ENCODE assay signal across 16 cellular contexts in the genomic region with DNA sequence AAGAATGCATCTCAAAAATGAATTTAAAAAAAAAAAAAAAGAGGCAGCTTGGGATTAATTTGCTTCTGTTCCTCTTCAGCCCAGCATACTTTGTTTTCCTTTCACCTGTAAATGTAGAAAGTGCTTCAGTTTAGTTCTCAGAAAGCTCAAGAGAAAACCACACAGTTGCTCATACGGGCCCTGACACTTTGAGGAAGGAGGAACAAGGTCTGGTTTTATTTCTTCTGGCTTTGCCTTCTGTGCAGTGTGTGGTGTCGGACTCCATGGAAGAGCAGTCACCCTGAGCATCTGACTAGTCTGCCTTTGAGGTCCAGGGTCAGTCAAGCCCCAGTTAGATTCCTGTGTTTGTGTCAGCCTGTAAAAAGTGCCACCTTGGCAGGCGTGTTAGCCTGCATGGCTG. TPM values are rescaled to one million over a fixed set of nuclear protein-coding genes. Genes with fewer than 3 reads are reported as not detected.
A peak's percentile ranks its signal among the peaks of the same experiment; 100 is the strongest.
DNase-seq lines count a peak whose midpoint lies in the region; ATAC-seq and TF ChIP-seq lines count a peak whose summit lies in the region.
"Had no signal": no experiment of that assay in that cellular context is flagged by ENCODE, and none has a peak within 500 bp of the region (broad histone marks: within the 10 kb centered on the region; RNA-seq: fewer than 3 reads in every experiment).

No MANE protein-coding gene starts in this region.

- POLR2A ChIA-PET in Panc1 (lab: Charles Lee) = no interaction called here

- H3K4me3 Mint-ChIP-seq in stimulated activated memory B cell treated with anti-CD40 and anti-IgM and Interleukin-4, amounts not matched to agents 10 μg/mL and 1 μg/mL and 100 μg/mL, for 72 hours = no peak overlapping the region
- H3K4me3 Mint-ChIP-seq: B cell; H9; T-helper 1 cell treated with Interleukin-12 subunit alpha and Interleukin-12 subunit beta and Interleukin-4 antibody, amounts not matched to agents 30 μg/mL and 1 μg/mL, for 36 hours had no signal

- no peaks in the 10 kb centered on the region for H3K27me3 ChIP-seq in Panc1 (ENCODE audit: control insufficient read depth, insufficient read depth, low read length)
- H3K27me3 ChIP-seq: ovary, tibial nerve had no signal

- H3K4me3 ChIP-seq in Panc1 (ENCODE audit: low read depth in 2 of 2, low read length in 2 of 2) = no peak overlapping the region
- no peak overlapping the region for H3K4me3 ChIP-seq in coronary artery
- H3K4me3 ChIP-seq: ovary, tibial nerve had no signal

- in situ Hi-C loops in Panc1 (cut with HindIII; ENCODE audit: low pct_unique_long_range_greater_than_20kb, low sequenced_read_pairs) = no loop called here

- peaks cover 11% of the 10 kb centered on the region for H3K4me1 ChIP-seq in Panc1 (ENCODE audit: control insufficient read depth, insufficient read depth, low read length)

- no peaks in the 10 kb centered on the region for H3K9me3 Mint-ChIP-seq in stimulated activated memory B cell treated with anti-CD40 and anti-IgM and Interleukin-4, amounts not matched to agents 10 μg/mL and 1 μg/mL and 100 μg/mL, for 72 hours
- H3K9me3 Mint-ChIP-seq: H9; T-helper 1 cell treated with Interleukin-12 subunit alpha and Interleukin-12 subunit beta and Interleukin-4 antibody, amounts not matched to agents 30 μg/mL and 1 μg/mL, for 36 hours had no signal

- intact Hi-C loops in Panc1 (cut with micrococcal nuclease; ENCODE audit: unreplicated experiment) = no loop called here

- CTCF ChIA-PET in Panc1 (lab: Charles Lee) = no interaction called here

- peaks cover 8% of the 10 kb centered on the region for H3K36me3 ChIP-seq in Panc1 (ENCODE audit: control insufficient read depth, insufficient read depth, low read length)
- H3K36me3 ChIP-seq: ovary had no signal

- H3K27me3 Mint-ChIP-seq in stimulated activated memory B cell treated with anti-CD40 and anti-IgM and Interleukin-4, amounts not matched to agents 10 μg/mL and 1 μg/mL and 100 μg/mL, for 72 hours = no peaks in the 10 kb centered on the region
- H3K27me3 Mint-ChIP-seq: B cell had no signal

- no peaks in the 10 kb centered on the region for H3K4me1 Mint-ChIP-seq in stimulated activated memory B cell treated with anti-CD40 and anti-IgM and Interleukin-4, amounts not matched to agents 10 μg/mL and 1 μg/mL and 100 μg/mL, for 72 hours
- H3K4me1 Mint-ChIP-seq: B cell had no signal

- H3K27ac Mint-ChIP-seq in stimulated activated memory B cell treated with anti-CD40 and anti-IgM and Interleukin-4, amounts not matched to agents 10 μg/mL and 1 μg/mL and 100 μg/mL, for 72 hours = no peak overlapping the region
- H3K27ac Mint-ChIP-seq: B cell; T-helper 1 cell treated with Interleukin-12 subunit alpha and Interleukin-12 subunit beta and Interleukin-4 antibody, amounts not matched to agents 30 μg/mL and 1 μg/mL, for 36 hours had no signal

- no peak for DNase-seq in Panc1 (ENCODE audit: low read depth, low spot score)
- DNase-seq in coronary artery (ENCODE audit: low spot score) = no peak
- no peak for DNase-seq in activated CD8-positive, alpha-beta memory T cell treated with anti-CD3 and anti-CD28 coated beads, Interleukin-2, amount 50 U/mL, for 48 hours
- DNase-seq: activated CD4-positive, CD25-positive, alpha-beta regulatory T cell; activated effector memory CD4-positive, alpha-beta T cell treated with Interleukin-2 at 50 U/mL for 16 hours; H9; NCI-H1694 treated with DMSO at 0.1 percent for 48 hours; NCI-H446 treated with DMSO at 0.1 percent for 48 hours; ovary; Right ventricle myocardium superior; stimulated activated CD4-positive, alpha-beta T cell treated with anti-CD3 and anti-CD28 coated beads, Interleukin-4, amount 100 ng/mL, for 4 hours had no signal

- TF ChIP-seq CTCF in Panc1 (IDR thresholded peaks at IDR 0.05) = no peak
- TF ChIP-seq CTCF in coronary artery (IDR thresholded peaks at IDR 0.05) = no peak

- peaks cover 60% of the 10 kb centered on the region for H3K36me3 Mint-ChIP-seq in stimulated activated memory B cell treated with anti-CD40 and anti-IgM and Interleukin-4, amounts not matched to agents 10 μg/mL and 1 μg/mL and 100 μg/mL, for 72 hours

- H3K27ac ChIP-seq in Panc1 (ENCODE audit: low read length) (no peak overlapping the region), coronary artery (peak overlapping the region; percentile 35 to 63)
- H3K27ac ChIP-seq: ovary had no signal

- H3K9me3 ChIP-seq in Panc1 (ENCODE audit: control insufficient read depth, insufficient read depth, low read depth, low read length) = no peaks in the 10 kb centered on the region
- H3K9me3 ChIP-seq: ovary, tibial nerve had no signal

- BruUV-seq in Panc1 (replicated peaks; lab: Mats Ljungman, UMichigan) = TSS peak; percentile 68

- no peak for ATAC-seq in Panc1
- ATAC-seq in stimulated activated memory B cell treated with anti-CD40 and anti-IgM and Interleukin-4, amounts not matched to agents 10 μg/mL and 1 μg/mL and 100 μg/mL, for 72 hours = peak; percentile 79
- no peak for ATAC-seq in HG03097 (IDR thresholded peaks at IDR 0.05; ENCODE audit: low FRiP score, unreplicated experiment)

RNA-seq across cellular contexts. Expression of gene NMT1, which starts 27.6 kb away (rescaled TPM):
- 105 TPM for total RNA-seq in Panc1 (2021; ENCODE audit: unreplicated experiment)
- polyA plus RNA-seq in Panc1 (2012; ENCODE audit: insufficient read length) = 141 TPM

RNA-seq across cellular contexts. Expression of gene DCAKD, which starts 37.3 kb away (rescaled TPM):
- 24.3 TPM for total RNA-seq in Panc1 (2021; ENCODE audit: unreplicated experiment)
- polyA plus RNA-seq in Panc1 (2012; ENCODE audit: insufficient read length) = 31.4 TPM

RNA-seq across cellular contexts. Expression of gene PLCD3, which starts 43.6 kb away (rescaled TPM):
- total RNA-seq in Panc1 (2021; ENCODE audit: unreplicated experiment) = 125 TPM
- polyA plus RNA-seq in Panc1 (2012; ENCODE audit: insufficient read length) = 158 TPM

RNA-seq across cellular contexts. Expression of gene ACBD4, which starts 46.7 kb away (rescaled TPM):
- 7.7 TPM for total RNA-seq in Panc1 (2021; ENCODE audit: unreplicated experiment)
- polyA plus RNA-seq in Panc1 (2012; ENCODE audit: insufficient read length) = 10.3 TPM

RNA-seq across cellular contexts. Expression of gene HEXIM1, which starts 59.5 kb away (rescaled TPM):
- 59.1 TPM for total RNA-seq in Panc1 (2021; ENCODE audit: unreplicated experiment)
- 80.0 TPM for polyA plus RNA-seq in Panc1 (2012; ENCODE audit: insufficient read length)
